In genomic region chr4:41060352-41061318, GRCh38 we compare ENCODE assay signal across 19 cellular contexts.
A peak's percentile ranks its signal among the peaks of the same experiment; 100 is the strongest.
DNase-seq lines count a peak whose midpoint lies in the region; ATAC-seq and TF ChIP-seq lines count a peak whose summit lies in the region.
"Had no signal": no experiment of that assay in that cellular context is flagged by ENCODE, and none has a peak within 500 bp of the region (broad histone marks: within the 10 kb centered on the region; RNA-seq: fewer than 3 reads in every experiment).

No MANE protein-coding gene starts in this region.

- peaks cover 14% of the 10 kb centered on the region for H3K4me1 ChIP-seq in right cardiac atrium (ENCODE audit: control insufficient read depth, insufficient read depth, low read length)
- no peaks in the 10 kb centered on the region for H3K4me1 ChIP-seq in GM23338 (ENCODE audit: insufficient read depth)
- H3K4me1 ChIP-seq in MM.1S (ENCODE audit: low read length), result no peaks in the 10 kb centered on the region
- H3K4me1 ChIP-seq: BE2C had no signal

- no peaks in the 10 kb centered on the region for H3K9me3 ChIP-seq in right cardiac atrium (ENCODE audit: control insufficient read depth, low read length)
- H3K9me3 ChIP-seq in MM.1S (replicated peaks; ENCODE audit: insufficient read depth, low read length), result no peaks in the 10 kb centered on the region
- H3K9me3 ChIP-seq: BE2C had no signal

- H3K36me3 ChIP-seq in BJ (ENCODE audit: control insufficient read depth, insufficient read depth, low read length) (0 out of 2 replicates have a peak, but pooled peaks cover 2% of the 10 kb centered on the region), brain microvascular endothelial cell (replicated peaks) (peaks cover 28% of the 10 kb centered on the region), GM23338 (ENCODE audit: insufficient read depth) (peaks cover 6% of the 10 kb centered on the region; the same call in 1 of the 2 replicates), MM.1S (replicated peaks; ENCODE audit: insufficient read depth, low read length) (no peaks in the 10 kb centered on the region)
- H3K36me3 ChIP-seq: BE2C had no signal

- no peak overlapping the region for H3K4me3 Mint-ChIP-seq in GM23338
- H3K4me3 Mint-ChIP-seq: IgD-negative memory B cell, natural killer cell had no signal

- intact Hi-C loops in right cardiac atrium (cut with DNase I), result no loop called here

- H3K9me2 ChIP-seq in GM23338 (ENCODE audit: insufficient read depth), result no peaks in the 10 kb centered on the region
- no peaks in the 10 kb centered on the region for H3K9me2 ChIP-seq in MM.1S (replicated peaks; ENCODE audit: insufficient read depth, low read length)

- no peak for DNase-seq in BJ (ENCODE audit: low read depth)
- DNase-seq in brain microvascular endothelial cell, result no peak
- no peak for DNase-seq in right cardiac atrium
- peak in 12 of 49 donors; percentile 5 to 45 (median 18) for DNase-seq in substantia nigra (lab: John Stamatoyannopoulos, UW)
- DNase-seq in GM23338 (ENCODE audit: low spot score), result no peak
- DNase-seq in MM.1S, result no peak
- DNase-seq in AG08396 (ENCODE audit: low spot score), result no peak
- no peak for DNase-seq in activated T-cell treated with anti-CD3 and anti-CD28 coated beads, Interleukin-2, amount 50 U/mL, for 48 hours
- DNase-seq: activated CD4-positive, CD25-positive, alpha-beta regulatory T cell treated with anti-CD3 and anti-CD28 coated beads, Interleukin-2, amount 50 U/mL, for 72 hours; activated T-cell treated with anti-CD3 and anti-CD28 coated beads, Interleukin-2, amount 50 U/mL, for 1 hour; BE2C; effector CD4-positive, alpha-beta T cell; glutamatergic neuron; natural killer cell; NCI-H510A treated with DMSO at 0.1 percent for 48 hours; OCI-M1; small intestine; T-helper 1 cell had no signal

- H3K27ac Mint-ChIP-seq in GM23338, result no peak overlapping the region
- H3K27ac Mint-ChIP-seq: IgD-negative memory B cell, natural killer cell had no signal

- TF ChIP-seq CTCF in BJ (IDR thresholded peaks at IDR 0.05; ENCODE audit: insufficient read depth, low read depth, low read length) (peak; percentile 18; the same call in 1 of the 2 replicates), brain microvascular endothelial cell (IDR thresholded peaks at IDR 0.05; ENCODE audit: low read depth, low read length, missing control alignments) (peak; percentile 37), GM23338 (conservative IDR thresholded peaks at IDR 0.05; ENCODE audit: low read depth in 2 of 2) (no peak), MM.1S (IDR thresholded peaks at IDR 0.05; ENCODE audit: low read length) (no peak)

- H3K27me3 ChIP-seq in BJ (ENCODE audit: control insufficient read depth, insufficient read depth, low read length) (no peaks in the 10 kb centered on the region), brain microvascular endothelial cell (replicated peaks) (no peaks in the 10 kb centered on the region), right cardiac atrium (ENCODE audit: control insufficient read depth, insufficient read depth) (no peaks in the 10 kb centered on the region), GM23338 (ENCODE audit: insufficient read depth) (no peaks in the 10 kb centered on the region), MM.1S (replicated peaks; ENCODE audit: insufficient read depth, low read length) (no peaks in the 10 kb centered on the region)
- H3K27me3 ChIP-seq: BE2C had no signal

- H2AFZ ChIP-seq in GM23338 (no peak overlapping the region), MM.1S (ENCODE audit: low read length) (no peak overlapping the region)

- H3K27ac ChIP-seq in brain microvascular endothelial cell (no peak overlapping the region), right cardiac atrium (ENCODE audit: low read length) (no peak overlapping the region), substantia nigra (ENCODE audit: low read depth, low read length, poor library complexity, severe bottlenecking) (peak overlapping the region; percentile 82), GM23338 (ENCODE audit: low read depth) (no peak overlapping the region), MM.1S (ENCODE audit: low read length) (no peak overlapping the region)

- H3K27me3 Mint-ChIP-seq in GM23338 (ENCODE audit: insufficient read depth, low read depth, poor library complexity), result peaks cover 4% of the 10 kb centered on the region

- peak; percentile 51 to 74 for ATAC-seq in right cardiac atrium
- ATAC-seq in GM23338, result no peak
- ATAC-seq: natural killer cell had no signal

- H3K79me2 ChIP-seq in GM23338 (replicated peaks; ENCODE audit: insufficient read depth) (peaks cover 10% of the 10 kb centered on the region), MM.1S (ENCODE audit: low read length) (no peaks in the 10 kb centered on the region)

- no peak overlapping the region for H3K9ac ChIP-seq in MM.1S (ENCODE audit: low read length)

- POLR2A ChIA-PET in BJ (lab: Charles Lee), result interaction anchor here (0.6 kb wide), 1 partner anchor 17 kb away, joined by 4 read pairs; no protein-coding TSS in a partner anchor

- peaks cover 7% of the 10 kb centered on the region; the same call in 2 of the 3 replicates for H3K4me1 Mint-ChIP-seq in GM23338
- H3K4me1 Mint-ChIP-seq: IgD-negative memory B cell, natural killer cell had no signal

- H3K9me3 Mint-ChIP-seq in GM23338, result peaks cover 19% of the 10 kb centered on the region

- 0 out of 2 replicates have a peak, but pooled peaks cover 4% of the 10 kb centered on the region for H4K20me1 ChIP-seq in GM23338 (replicated peaks; ENCODE audit: insufficient read depth)
- no peaks in the 10 kb centered on the region for H4K20me1 ChIP-seq in MM.1S (ENCODE audit: insufficient read depth, low read length)

- WGBS in right cardiac atrium, result 59% methylated on average over 12 of the region's 12 CpGs

- H3K36me3 Mint-ChIP-seq in GM23338 (ENCODE audit: low read depth), result peaks cover 20% of the 10 kb centered on the region
- H3K36me3 Mint-ChIP-seq: IgD-negative memory B cell, natural killer cell had no signal

- CTCF ChIA-PET in BJ (lab: Yijun Ruan, JAX), result interaction anchor here (0.5 to 1.6 kb wide), 8 partner anchors 9 to 84 kb away, joined by 3 to 5 read pairs (median 4); no protein-coding TSS in a partner anchor

- in situ Hi-C loops in brain microvascular endothelial cell (cut with HindIII; ENCODE audit: low pct_ligation_motif_present, low sequenced_read_pairs), result no loop called here

- H3F3A ChIP-seq in GM23338 (replicated peaks; ENCODE audit: low read depth) (no peaks in the 10 kb centered on the region), MM.1S (ENCODE audit: insufficient read depth, low read length) (no peaks in the 10 kb centered on the region)

- H3K4me2 ChIP-seq in GM23338, result no peak overlapping the region
- H3K4me2 ChIP-seq in MM.1S (ENCODE audit: low read depth, low read length), result no peak overlapping the region

- H3K4me3 ChIP-seq in BJ (ENCODE audit: low read depth, low read length) (no peak overlapping the region), brain microvascular endothelial cell (ENCODE audit: low read depth, low read length) (no peak overlapping the region), right cardiac atrium (ENCODE audit: low read length) (no peak overlapping the region), GM23338 (no peak overlapping the region), MM.1S (ENCODE audit: low read length) (no peak overlapping the region)

TF ChIP-seq in GM23338, 12 proteins besides CTCF, POLR2A, EP300 and RAD21:
- TF ChIP-seq ETS1 (IDR thresholded peaks at IDR 0.05) (no peak), POLR2AphosphoS5 (IDR thresholded peaks at IDR 0.05; ENCODE audit: low read depth) (no peak)

Comparison
In these comparisons a context has a peak if more than half of its experiments do, and no peak if none do; other contexts are left out.
1. CTCF ChIP-seq: peak in BJ (single experiment) and brain microvascular endothelial cell (single experiment); none in GM23338 (0 of 2) and MM.1S (single experiment).